Comparison of ENCODE assay signal across 3 cellular contexts in genomic region chr19:54643562-54643961, GRCh38. TPM values are rescaled to one million over a fixed set of nuclear protein-coding genes. Genes with fewer than 3 reads are reported as not detected.
"Had no signal": no experiment of that assay in that cellular context is flagged by ENCODE, and none has a peak within 500 bp of the region (broad histone marks: within the 10 kb centered on the region; RNA-seq: fewer than 3 reads in every experiment).

No MANE protein-coding gene starts in this region.

RNA-seq across cellular contexts. Expression of gene LILRB1, which starts 13.3 kb away (rescaled TPM):
- total RNA-seq: fibroblast of villous mesenchyme, occipital lobe had no signal
- polyA plus RNA-seq: keratinocyte had no signal

RNA-seq across cellular contexts. Expression of gene LILRB4, which starts 19.2 kb away (rescaled TPM):
- total RNA-seq: fibroblast of villous mesenchyme had no signal
- polyA plus RNA-seq: keratinocyte had no signal

RNA-seq across cellular contexts. Expression of gene LILRA1, which starts 50.1 kb away (rescaled TPM):
- total RNA-seq: fibroblast of villous mesenchyme had no signal
- polyA plus RNA-seq: keratinocyte had no signal
